ENCODE assay signal across 8 cellular contexts in the genomic region with DNA sequence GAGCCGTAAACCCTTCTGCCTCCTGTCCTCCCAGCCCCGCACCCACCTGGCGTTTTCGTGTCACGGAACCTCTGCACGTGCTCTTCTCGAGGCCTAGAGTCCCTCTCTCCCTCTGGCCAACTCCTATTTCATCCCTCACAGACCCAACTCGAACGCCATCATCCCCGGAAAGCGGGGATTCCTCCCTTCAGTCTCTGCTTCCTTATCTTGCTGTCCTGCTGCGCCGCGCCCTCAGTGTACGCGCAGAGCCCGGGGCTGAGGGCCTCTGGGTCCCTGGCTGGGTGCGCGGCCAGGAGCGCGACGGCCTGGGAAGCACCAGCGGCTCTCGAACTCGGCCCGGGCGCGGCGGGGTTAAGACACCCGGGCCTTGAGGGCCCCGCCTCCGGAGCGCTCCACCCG. TPM values are rescaled to one million over a fixed set of nuclear protein-coding genes. Genes with fewer than 3 reads are reported as not detected.
DNase-seq lines count a peak whose midpoint lies in the region; ATAC-seq and TF ChIP-seq lines count a peak whose summit lies in the region.

No MANE protein-coding gene starts in this region.

- H3K18ac ChIP-seq in mesendoderm (ENCODE audit: low read length) = peak overlapping the region; percentile 3

- H3K4me1 ChIP-seq in mesendoderm (ENCODE audit: control insufficient read depth, low read depth, low read length) = peaks cover 4% of the 10 kb centered on the region

- H4K8ac ChIP-seq in mesendoderm (ENCODE audit: low read depth, low read length) = no peak overlapping the region

- H3K4ac ChIP-seq in mesendoderm (ENCODE audit: low read depth, low read length) = no peak overlapping the region

- no peaks in the 10 kb centered on the region for H3K9me3 Mint-ChIP-seq in stimulated activated naive CD8-positive, alpha-beta T cell treated with anti-CD3 and anti-CD28 coated beads, Interleukin-15, amount 100 ng/mL, for 72 hours

- no peaks in the 10 kb centered on the region for H3K79me2 ChIP-seq in mesendoderm (ENCODE audit: control insufficient read depth, insufficient read depth, low read length)

- H3K4me3 Mint-ChIP-seq in stimulated activated naive CD8-positive, alpha-beta T cell treated with anti-CD3 and anti-CD28 coated beads, Interleukin-15, amount 100 ng/mL, for 72 hours = peak overlapping the region; percentile 92 to 94

- no peak overlapping the region for H4K5ac ChIP-seq in mesendoderm (ENCODE audit: low read length)

- TF ChIP-seq CTCF in AG10803 (conservative IDR thresholded peaks at IDR 0.05; ENCODE audit: low read length) (no peak), dorsolateral prefrontal cortex (IDR thresholded peaks at IDR 0.05 in 54 of 56, conservative IDR thresholded peaks at IDR 0.05 in 2 of 56; ENCODE audit: low read depth in 1 of 56, partially characterized antibody in 56 of 56) (no peak)

- no peak overlapping the region for H2BK120ac ChIP-seq in mesendoderm (ENCODE audit: low read depth, low read length)

- H3K27ac Mint-ChIP-seq in stimulated activated naive CD8-positive, alpha-beta T cell treated with anti-CD3 and anti-CD28 coated beads, Interleukin-15, amount 100 ng/mL, for 72 hours = peak overlapping the region; percentile 99 to 100

- H3K27ac ChIP-seq in dorsolateral prefrontal cortex (peak overlapping the region; percentile 81 to 99 (median 96)), mesendoderm (ENCODE audit: low read depth, low read length) (peak overlapping the region; percentile 41)

- H3K23ac ChIP-seq in mesendoderm (ENCODE audit: low read length) = no peak overlapping the region

- peak overlapping the region; percentile 99 for H3K4me2 ChIP-seq in mesendoderm (ENCODE audit: low read length)

- DNase-seq in AG10803 (ENCODE audit: low read depth) (peak; percentile 75), NCI-H1092 treated with DMSO at 0.1 percent for 48 hours (lab: John Stamatoyannopoulos, UW) (peak; percentile 94), T-helper 1 cell (peak in 3 of 5 donors; percentile 67 to 89 (median 76)), dorsolateral prefrontal cortex (peak in 7 of 10 donors; percentile 73 to 88 (median 85)), mesendoderm (no peak)
- DNase-seq in stimulated activated naive CD8-positive, alpha-beta T cell treated with anti-CD3 and anti-CD28 coated beads, Interleukin-15, amount 100 ng/mL, for 72 hours = peak in 1 of 2 donors; percentile 89

- no peaks in the 10 kb centered on the region for H3K36me3 ChIP-seq in mesendoderm (ENCODE audit: control insufficient read depth, insufficient read depth, low read length)

- peak overlapping the region; percentile 82 for H2BK5ac ChIP-seq in mesendoderm (ENCODE audit: low read length)

- peaks cover 65% of the 10 kb centered on the region for H3K4me1 Mint-ChIP-seq in stimulated activated naive CD8-positive, alpha-beta T cell treated with anti-CD3 and anti-CD28 coated beads, Interleukin-15, amount 100 ng/mL, for 72 hours

- no peaks in the 10 kb centered on the region for H3K27me3 Mint-ChIP-seq in stimulated activated naive CD8-positive, alpha-beta T cell treated with anti-CD3 and anti-CD28 coated beads, Interleukin-15, amount 100 ng/mL, for 72 hours

- peak overlapping the region; percentile 90 for H3K4me3 ChIP-seq in AG10803 (ENCODE audit: low read length)
- H3K4me3 ChIP-seq in dorsolateral prefrontal cortex = peak overlapping the region; percentile 64 to 99 (median 92)
- peak overlapping the region; percentile 60 for H3K4me3 ChIP-seq in mesendoderm (ENCODE audit: low read length)

- ATAC-seq in GM18498 (IDR thresholded peaks at IDR 0.05; ENCODE audit: unreplicated experiment) (peak; percentile 59), HG02763 (IDR thresholded peaks at IDR 0.05; ENCODE audit: unreplicated experiment) (peak; percentile 53)
- peak; percentile 75 for ATAC-seq in stimulated activated naive CD8-positive, alpha-beta T cell treated with anti-CD3 and anti-CD28 coated beads, Interleukin-15, amount 100 ng/mL, for 72 hours

- no peaks in the 10 kb centered on the region for H3K79me1 ChIP-seq in mesendoderm (ENCODE audit: low read length)

- no peaks in the 10 kb centered on the region for H3K27me3 ChIP-seq in dorsolateral prefrontal cortex
- no peaks in the 10 kb centered on the region for H3K27me3 ChIP-seq in mesendoderm (ENCODE audit: insufficient read depth, low read length, poor library complexity)

- H3K56ac ChIP-seq in mesendoderm (ENCODE audit: low read length) = peak overlapping the region; percentile 96

- H2BK15ac ChIP-seq in mesendoderm (replicated peaks; ENCODE audit: low read depth) = no peak overlapping the region

- peak overlapping the region; percentile 87 for H3K9ac ChIP-seq in mesendoderm (ENCODE audit: low read length)

- intact Hi-C loops in dorsolateral prefrontal cortex (cut with DNase I) = loop anchor here in 1 of 2 donors (1.0 to 2.0 kb wide), 2 partner anchors 19 to 89 kb away; partner anchors contain the start of gene STARD10

- WGBS in mesendoderm (ENCODE audit: extremely low coverage, insufficient coverage, low lambda C conversion rate) = no CpG with 5 or more reads among the region's 34 CpGs

- no peak overlapping the region for H2AK5ac ChIP-seq in mesendoderm (ENCODE audit: low read length)

RNA-seq across cellular contexts. Expression of gene ATG16L2, which starts 0.5 kb away (rescaled TPM):
- total RNA-seq in dorsolateral prefrontal cortex = 10 to 100 TPM; 17.7 to 47.0 (median 30.9) TPM
- 2.2 TPM for polyA plus RNA-seq in mesendoderm (2013, experiment 1 of 2)
- 2.3 TPM for polyA plus RNA-seq in mesendoderm (2013, experiment 2 of 2)

RNA-seq across cellular contexts. Expression of gene STARD10, which starts 19.9 kb away (rescaled TPM):
- total RNA-seq in dorsolateral prefrontal cortex = 100 to 1,000 TPM in 2 of 120 experiments, 10 to 100 TPM in 118; 31.5 to 113 (median 51.1) TPM
- 12.8 TPM for polyA plus RNA-seq in mesendoderm (2013, experiment 1 of 2)
- polyA plus RNA-seq in mesendoderm (2013, experiment 2 of 2) = 13.7 TPM
